In the genomic region with DNA sequence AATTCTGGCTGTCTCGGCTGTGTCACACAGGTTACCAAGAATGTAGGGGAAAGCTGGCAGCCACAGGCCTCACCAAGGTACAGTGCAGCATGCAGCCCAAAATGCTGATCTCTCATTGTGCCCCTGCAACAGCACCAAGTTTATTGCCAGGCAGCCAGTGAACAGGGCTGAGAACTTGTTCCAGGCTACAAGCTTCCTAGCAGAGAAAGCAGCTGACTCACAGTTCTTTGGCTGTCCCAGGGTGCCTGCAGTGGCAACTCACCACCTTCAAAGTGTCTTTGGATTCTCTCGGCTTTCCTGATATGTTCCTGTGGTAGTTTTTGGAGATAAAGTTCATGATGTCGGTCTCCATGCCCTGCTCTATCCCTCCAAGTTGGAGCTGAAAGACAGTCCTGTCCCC, we compare ENCODE assay signal across 1 cellular context.
TF ChIP-seq lines count a peak whose summit lies in the region.

No MANE protein-coding gene starts in this region.

TF ChIP-seq in H1, 55 proteins besides CTCF, POLR2A, EP300 and RAD21:
- TF ChIP-seq GTF2F1 (IDR thresholded peaks at IDR 0.05; ENCODE audit: borderline replicate concordance, low read depth, low read length) (no peak), TAF7 (optimal IDR thresholded peaks at IDR 0.05; ENCODE audit: borderline replicate concordance, low read depth, low read length) (no peak), CEBPB (IDR thresholded peaks at IDR 0.05; ENCODE audit: low read depth, low read length) (no peak)
